1 cellular context compared by ENCODE assay signal in the genomic region with DNA sequence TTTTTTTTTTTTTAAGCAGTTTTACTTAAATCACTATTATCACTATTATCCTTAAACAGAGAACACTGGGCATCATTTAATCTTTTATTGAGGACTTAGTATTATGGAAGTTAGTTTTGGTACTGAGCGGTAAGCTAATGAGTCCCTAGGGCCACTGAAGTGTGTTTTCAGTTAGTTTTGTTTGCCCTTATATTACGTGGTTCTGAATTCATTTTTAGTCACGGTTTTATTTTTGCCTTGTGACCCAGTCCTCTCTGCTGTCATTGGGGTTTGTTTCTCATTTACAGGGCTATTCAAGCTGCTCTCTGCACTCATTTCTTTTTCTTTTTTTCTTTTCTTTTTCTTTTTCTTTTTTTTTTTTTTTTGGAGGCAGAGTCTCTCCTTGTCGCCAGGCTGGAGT.
TF ChIP-seq lines count a peak whose summit lies in the region.

No MANE protein-coding gene starts in this region.

TF ChIP-seq in GM23338, 12 proteins besides CTCF, POLR2A, EP300 and RAD21 (continued from another document):
- no peak for TF ChIP-seq ZNF462 (CRISPR knock-in tag; IDR thresholded peaks at IDR 0.05)
- no peak for TF ChIP-seq EZH2phosphoT487 (IDR thresholded peaks at IDR 0.05; ENCODE audit: unreplicated experiment)
- TF ChIP-seq CREB1 (CRISPR knock-in tag; IDR thresholded peaks at IDR 0.05; ENCODE audit: low read depth) = no peak
- TF ChIP-seq, protein P1, sequence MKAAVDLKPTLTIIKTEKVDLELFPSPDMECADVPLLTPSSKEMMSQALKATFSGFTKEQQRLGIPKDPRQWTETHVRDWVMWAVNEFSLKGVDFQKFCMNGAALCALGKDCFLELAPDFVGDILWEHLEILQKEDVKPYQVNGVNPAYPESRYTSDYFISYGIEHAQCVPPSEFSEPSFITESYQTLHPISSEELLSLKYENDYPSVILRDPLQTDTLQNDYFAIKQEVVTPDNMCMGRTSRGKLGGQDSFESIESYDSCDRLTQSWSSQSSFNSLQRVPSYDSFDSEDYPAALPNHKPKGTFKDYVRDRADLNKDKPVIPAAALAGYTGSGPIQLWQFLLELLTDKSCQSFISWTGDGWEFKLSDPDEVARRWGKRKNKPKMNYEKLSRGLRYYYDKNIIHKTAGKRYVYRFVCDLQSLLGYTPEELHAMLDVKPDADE (IDR thresholded peaks at IDR 0.05) = no peak
- no peak for TF ChIP-seq ZNF331 (CRISPR knock-in tag; IDR thresholded peaks at IDR 0.05; ENCODE audit: low read depth)
- TF ChIP-seq JUNB (IDR thresholded peaks at IDR 0.05; ENCODE audit: unreplicated experiment) = no peak
- no peak for TF ChIP-seq POLR2AphosphoS5 (IDR thresholded peaks at IDR 0.05; ENCODE audit: low read depth)
